In genomic region chr3:13013994-13014754, GRCh38 we compare ENCODE assay signal across 10 cellular contexts. TPM values are rescaled to one million over a fixed set of nuclear protein-coding genes. Genes with fewer than 3 reads are reported as not detected.
A peak's percentile ranks its signal among the peaks of the same experiment; 100 is the strongest.
DNase-seq lines count a peak whose midpoint lies in the region; ATAC-seq and TF ChIP-seq lines count a peak whose summit lies in the region.
"Had no signal": no experiment of that assay in that cellular context is flagged by ENCODE, and none has a peak within 500 bp of the region (broad histone marks: within the 10 kb centered on the region; RNA-seq: fewer than 3 reads in every experiment).

No MANE protein-coding gene starts in this region.

- H3K36me3 ChIP-seq in Loucy (ENCODE audit: insufficient read depth, low read length) = no peaks in the 10 kb centered on the region
- H3K36me3 ChIP-seq in neutrophil = peaks cover 16% of the 10 kb centered on the region

- DNase-seq in CD4-positive, alpha-beta T cell = peak in 5 of 10 experiments; percentile 23 to 30 (median 26)
- DNase-seq in activated naive CD4-positive, alpha-beta T cell treated with anti-CD3 and anti-CD28 coated beads, Interleukin-2, amount 10 ng/mL, durations not matched to agents 7 days and 5 days = peak; percentile 62
- DNase-seq in DMS 273 (lab: John Stamatoyannopoulos, UW; ENCODE audit: unreplicated experiment) = no peak
- DNase-seq in NCI-H187 (lab: John Stamatoyannopoulos, UW) = no peak
- no peak for DNase-seq in NAMALWA (ENCODE audit: low spot score)
- no peak for DNase-seq in MV-4-11 (lab: John Stamatoyannopoulos, UW)

- peak overlapping the region; percentile 95 for H3K9ac ChIP-seq in Loucy (ENCODE audit: low read depth, low read length, poor library complexity, severe bottlenecking)

- peaks cover 94% of the 10 kb centered on the region for H3K4me1 ChIP-seq in Loucy (ENCODE audit: insufficient read depth, low read length, poor library complexity, severe bottlenecking)
- peaks cover 74 to 80% of the 10 kb centered on the region in 2 experiments for H3K4me1 ChIP-seq in neutrophil (ENCODE audit: control insufficient read depth in 1 of 2, insufficient read depth in 1 of 2, low read depth in 1 of 2, low read length in 1 of 2)

- H3K27me3 Mint-ChIP-seq in CD4-positive, alpha-beta T cell = no peaks in the 10 kb centered on the region
- H3K27me3 Mint-ChIP-seq in activated naive CD4-positive, alpha-beta T cell treated with anti-CD3 and anti-CD28 coated beads, Interleukin-2, amount 10 ng/mL, durations not matched to agents 7 days and 5 days = no peaks in the 10 kb centered on the region

- no peak for ATAC-seq in CD4-positive, alpha-beta T cell (ENCODE audit: poor library complexity)

- POLR2A ChIA-PET in CD4-positive, alpha-beta T cell (lab: Charles Lee) = interaction anchor here (1.2 to 2.7 kb wide), 2 partner anchors 20 to 25 kb away, joined by 4 to 30 read pairs; no protein-coding TSS in a partner anchor

- peak overlapping the region; percentile 95 for H3K4me3 Mint-ChIP-seq in CD4-positive, alpha-beta T cell
- peak overlapping the region; percentile 76 for H3K4me3 Mint-ChIP-seq in activated naive CD4-positive, alpha-beta T cell treated with anti-CD3 and anti-CD28 coated beads, Interleukin-2, amount 10 ng/mL, durations not matched to agents 7 days and 5 days

- H3K4me1 Mint-ChIP-seq in CD4-positive, alpha-beta T cell (ENCODE audit: low read depth) = peaks cover 83% of the 10 kb centered on the region
- peaks cover 66% of the 10 kb centered on the region for H3K4me1 Mint-ChIP-seq in activated naive CD4-positive, alpha-beta T cell treated with anti-CD3 and anti-CD28 coated beads, Interleukin-2, amount 10 ng/mL, durations not matched to agents 7 days and 5 days

- no peaks in the 10 kb centered on the region for H3K27me3 ChIP-seq in CD4-positive, alpha-beta T cell (ENCODE audit: control insufficient read depth, insufficient read depth, low read length)
- no peaks in the 10 kb centered on the region for H3K27me3 ChIP-seq in Loucy (ENCODE audit: insufficient read depth, low read length, poor library complexity, severe bottlenecking)
- no peaks in the 10 kb centered on the region for H3K27me3 ChIP-seq in neutrophil
- H3K27me3 ChIP-seq: hepatocyte had no signal

- H3K4me3 ChIP-seq in Loucy (ENCODE audit: low read length, poor library complexity, severe bottlenecking) = peak overlapping the region; percentile 73
- H3K4me3 ChIP-seq in neutrophil (ENCODE audit: low read depth in 1 of 2, low read length in 1 of 2) = peak overlapping the region; percentile 88 to 94
- H3K4me3 ChIP-seq: hepatocyte had no signal

- H2AFZ ChIP-seq in Loucy (ENCODE audit: low read length) = no peak overlapping the region
- H2AFZ ChIP-seq: hepatocyte had no signal

- intact Hi-C loops in CD4-positive, alpha-beta T cell (cut with DNase I, micrococcal nuclease) = loop anchor here in 1 of 2 experiments (2.0 to 10.0 kb wide), 4 partner anchors 19 to 471 kb away; partner anchors contain the start of gene HDAC11

- peak overlapping the region; percentile 98 for H3K27ac ChIP-seq in CD4-positive, alpha-beta T cell (ENCODE audit: low read depth, low read length)
- H3K27ac ChIP-seq in neutrophil = peak overlapping the region; percentile 98
- H3K27ac ChIP-seq: hepatocyte had no signal

- CTCF ChIA-PET in CD4-positive, alpha-beta T cell (lab: Charles Lee) = interaction anchor here (8.2 kb wide), 1 partner anchor 19 kb away, joined by 59 read pairs; no protein-coding TSS in a partner anchor
- CTCF ChIA-PET in activated naive CD4-positive, alpha-beta T cell treated with anti-CD3 and anti-CD28 coated beads, Interleukin-2, amount 10 ng/mL, durations not matched to agents 7 days and 5 days (lab: Charles Lee) = interaction anchor here (3.3 kb wide), 1 partner anchor 19 kb away, joined by 14 read pairs; no protein-coding TSS in a partner anchor

- H3K79me2 ChIP-seq in Loucy (ENCODE audit: insufficient read depth, low read length) = peaks cover 94% of the 10 kb centered on the region
- H3K79me2 ChIP-seq: hepatocyte had no signal

- no peaks in the 10 kb centered on the region for H3K9me3 ChIP-seq in CD4-positive, alpha-beta T cell (ENCODE audit: control insufficient read depth, low read length)
- H3K9me3 ChIP-seq in Loucy (ENCODE audit: insufficient read depth, low read depth, low read length) (no peaks in the 10 kb centered on the region), neutrophil (no peaks in the 10 kb centered on the region)

- H4K20me1 ChIP-seq in Loucy (ENCODE audit: insufficient read depth, low read length, poor library complexity, severe bottlenecking) = peaks cover 8% of the 10 kb centered on the region

- H3K36me3 Mint-ChIP-seq in CD4-positive, alpha-beta T cell (ENCODE audit: low read depth) = peaks cover 36% of the 10 kb centered on the region
- H3K36me3 Mint-ChIP-seq in activated naive CD4-positive, alpha-beta T cell treated with anti-CD3 and anti-CD28 coated beads, Interleukin-2, amount 10 ng/mL, durations not matched to agents 7 days and 5 days = peaks cover 36% of the 10 kb centered on the region

- no peaks in the 10 kb centered on the region for H3K9me2 ChIP-seq in Loucy (replicated peaks; ENCODE audit: low read depth, low read length)

- no peaks in the 10 kb centered on the region for H3K9me3 Mint-ChIP-seq in CD4-positive, alpha-beta T cell
- no peaks in the 10 kb centered on the region for H3K9me3 Mint-ChIP-seq in activated naive CD4-positive, alpha-beta T cell treated with anti-CD3 and anti-CD28 coated beads, Interleukin-2, amount 10 ng/mL, durations not matched to agents 7 days and 5 days

- peak overlapping the region; percentile 89 for H3K4me2 ChIP-seq in Loucy (ENCODE audit: low read depth, low read length, poor library complexity, severe bottlenecking)
- H3K4me2 ChIP-seq: hepatocyte had no signal

- H3K27ac Mint-ChIP-seq in CD4-positive, alpha-beta T cell = peak overlapping the region; percentile 98
- H3K27ac Mint-ChIP-seq in activated naive CD4-positive, alpha-beta T cell treated with anti-CD3 and anti-CD28 coated beads, Interleukin-2, amount 10 ng/mL, durations not matched to agents 7 days and 5 days = peak overlapping the region; percentile 97
- H3K27ac Mint-ChIP-seq: progenitor cell of endocrine pancreas had no signal

- H3F3A ChIP-seq in Loucy (ENCODE audit: low read depth) = peaks cover 17% of the 10 kb centered on the region; the same call in 1 of the 2 replicates

- no peak for TF ChIP-seq CTCF in CD4-positive, alpha-beta T cell (IDR thresholded peaks at IDR 0.05)
- TF ChIP-seq CTCF in Loucy (conservative IDR thresholded peaks at IDR 0.05; ENCODE audit: low read length) = no peak
- TF ChIP-seq CTCF in neutrophil (IDR thresholded peaks at IDR 0.05) = no peak

RNA-seq across cellular contexts. Expression of gene IQSEC1, which starts 59.1 kb away (rescaled TPM):
- 100 to 1,000 TPM; 102 to 108 TPM for total RNA-seq in CD4-positive, alpha-beta T cell
